ENCODE assay signal across 1 cellular context in genomic region chr12:77324763-77325468, GRCh38.
TF ChIP-seq lines count a peak whose summit lies in the region.

No MANE protein-coding gene starts in this region.

TF ChIP-seq in K562, 482 proteins besides CTCF, POLR2A, EP300 and RAD21 (continued from another document):
- TF ChIP-seq UBTF (IDR thresholded peaks at IDR 0.05; ENCODE audit: borderline replicate concordance in 1 of 2, low read depth in 2 of 2, low read length in 2 of 2): peak; percentile 65 to 96; a peak in 2 of 4 replicates
